In the genomic region with DNA sequence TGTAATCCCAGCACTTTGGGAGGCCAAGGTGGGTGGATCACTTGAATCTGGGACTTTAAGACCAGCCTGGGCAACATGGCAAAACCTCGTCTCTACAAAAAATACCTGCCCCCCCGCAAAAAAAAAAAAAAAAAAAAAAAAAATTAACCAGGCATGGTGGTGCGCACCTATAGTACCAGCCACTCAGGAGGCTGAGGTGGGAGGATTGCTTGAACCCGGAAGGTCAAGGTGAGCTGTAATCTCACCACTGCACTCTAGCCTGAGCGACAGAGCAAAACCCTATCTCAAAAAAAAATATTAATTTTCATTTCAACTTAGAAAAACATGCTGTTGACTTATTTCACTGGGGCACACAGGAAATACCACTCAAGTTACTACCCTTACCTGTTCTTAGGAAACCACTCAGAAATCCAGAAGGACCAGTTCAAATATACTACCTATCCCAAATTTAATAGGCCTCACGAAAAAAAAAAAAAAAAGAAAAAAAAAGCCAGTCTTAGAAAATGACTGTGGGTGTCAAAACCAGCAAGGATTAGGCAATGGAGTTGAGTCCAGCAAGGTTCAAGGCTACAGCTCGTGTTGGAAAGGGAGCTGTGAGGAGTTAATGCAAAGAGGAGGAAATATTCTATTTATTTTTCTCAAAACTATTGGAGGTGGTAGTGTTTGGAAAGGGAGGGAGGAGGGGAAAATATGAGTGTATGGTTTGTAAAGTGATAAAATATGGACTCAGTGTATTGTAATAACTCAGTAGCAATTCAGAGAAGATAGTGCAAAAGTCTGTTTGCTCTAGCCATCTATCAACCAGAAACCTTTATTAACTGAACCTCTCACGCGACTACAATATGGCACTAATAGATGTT, we compare ENCODE assay signal across 1 cellular context.
TF ChIP-seq lines count a peak whose summit lies in the region.

No MANE protein-coding gene starts in this region.

TF ChIP-seq in HepG2, 621 proteins besides CTCF, POLR2A, EP300 and RAD21 (continued from another document and continues in another):
- TF ChIP-seq KLF12 (CRISPR knock-in tag; IDR thresholded peaks at IDR 0.05; ENCODE audit: borderline replicate concordance) (peak; percentile 38; the same call in 1 of the 2 replicates), ZNF24 (IDR thresholded peaks at IDR 0.05) (no peak), ZC3H13 (CRISPR knock-in tag; IDR thresholded peaks at IDR 0.05) (no peak), FIP1L1 (IDR thresholded peaks at IDR 0.05; ENCODE audit: borderline replicate concordance, insufficient read depth, low read depth, low read length) (no peak), THAP11 (CRISPR knock-in tag; IDR thresholded peaks at IDR 0.05) (peak; percentile 68; the same call in 1 of the 2 replicates), HOXD1 (CRISPR knock-in tag; IDR thresholded peaks at IDR 0.05) (peak; percentile 87; the same call in 1 of the 2 replicates), MED1 (CRISPR knock-in tag; IDR thresholded peaks at IDR 0.05) (peak; percentile 97), ETV5 (CRISPR knock-in tag; IDR thresholded peaks at IDR 0.05; ENCODE audit: borderline replicate concordance) (peak; percentile 73; the same call in 1 of the 2 replicates), ZKSCAN5 (CRISPR knock-in tag; IDR thresholded peaks at IDR 0.05) (peak; percentile 97), ZNF12 (CRISPR knock-in tag; IDR thresholded peaks at IDR 0.05) (peak; percentile 80), ZNF556 (CRISPR knock-in tag; IDR thresholded peaks at IDR 0.05; ENCODE audit: borderline replicate concordance) (peak; percentile 86; the same call in 1 of the 2 replicates), ZSCAN31 (CRISPR knock-in tag; IDR thresholded peaks at IDR 0.05; ENCODE audit: low read depth) (no peak), ZNF570 (CRISPR knock-in tag; IDR thresholded peaks at IDR 0.05; ENCODE audit: borderline replicate concordance) (no peak)
- TF ChIP-seq, protein P1, sequence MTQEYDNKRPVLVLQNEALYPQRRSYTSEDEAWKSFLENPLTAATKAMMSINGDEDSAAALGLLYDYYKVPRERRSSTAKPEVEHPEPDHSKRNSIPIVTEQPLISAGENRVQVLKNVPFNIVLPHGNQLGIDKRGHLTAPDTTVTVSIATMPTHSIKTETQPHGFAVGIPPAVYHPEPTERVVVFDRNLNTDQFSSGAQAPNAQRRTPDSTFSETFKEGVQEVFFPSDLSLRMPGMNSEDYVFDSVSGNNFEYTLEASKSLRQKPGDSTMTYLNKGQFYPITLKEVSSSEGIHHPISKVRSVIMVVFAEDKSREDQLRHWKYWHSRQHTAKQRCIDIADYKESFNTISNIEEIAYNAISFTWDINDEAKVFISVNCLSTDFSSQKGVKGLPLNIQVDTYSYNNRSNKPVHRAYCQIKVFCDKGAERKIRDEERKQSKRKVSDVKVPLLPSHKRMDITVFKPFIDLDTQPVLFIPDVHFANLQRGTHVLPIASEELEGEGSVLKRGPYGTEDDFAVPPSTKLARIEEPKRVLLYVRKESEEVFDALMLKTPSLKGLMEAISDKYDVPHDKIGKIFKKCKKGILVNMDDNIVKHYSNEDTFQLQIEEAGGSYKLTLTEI (CRISPR knock-in tag; conservative IDR thresholded peaks at IDR 0.05) = no peak
- TF ChIP-seq, protein P2, sequence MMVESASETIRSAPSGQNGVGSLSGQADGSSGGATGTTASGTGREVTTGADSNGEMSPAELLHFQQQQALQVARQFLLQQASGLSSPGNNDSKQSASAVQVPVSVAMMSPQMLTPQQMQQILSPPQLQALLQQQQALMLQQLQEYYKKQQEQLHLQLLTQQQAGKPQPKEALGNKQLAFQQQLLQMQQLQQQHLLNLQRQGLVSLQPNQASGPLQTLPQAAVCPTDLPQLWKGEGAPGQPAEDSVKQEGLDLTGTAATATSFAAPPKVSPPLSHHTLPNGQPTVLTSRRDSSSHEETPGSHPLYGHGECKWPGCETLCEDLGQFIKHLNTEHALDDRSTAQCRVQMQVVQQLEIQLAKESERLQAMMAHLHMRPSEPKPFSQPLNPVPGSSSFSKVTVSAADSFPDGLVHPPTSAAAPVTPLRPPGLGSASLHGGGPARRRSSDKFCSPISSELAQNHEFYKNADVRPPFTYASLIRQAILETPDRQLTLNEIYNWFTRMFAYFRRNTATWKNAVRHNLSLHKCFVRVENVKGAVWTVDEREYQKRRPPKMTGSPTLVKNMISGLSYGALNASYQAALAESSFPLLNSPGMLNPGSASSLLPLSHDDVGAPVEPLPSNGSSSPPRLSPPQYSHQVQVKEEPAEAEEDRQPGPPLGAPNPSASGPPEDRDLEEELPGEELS (CRISPR knock-in tag; IDR thresholded peaks at IDR 0.05) = peak; percentile 93
- TF ChIP-seq, protein P3, sequence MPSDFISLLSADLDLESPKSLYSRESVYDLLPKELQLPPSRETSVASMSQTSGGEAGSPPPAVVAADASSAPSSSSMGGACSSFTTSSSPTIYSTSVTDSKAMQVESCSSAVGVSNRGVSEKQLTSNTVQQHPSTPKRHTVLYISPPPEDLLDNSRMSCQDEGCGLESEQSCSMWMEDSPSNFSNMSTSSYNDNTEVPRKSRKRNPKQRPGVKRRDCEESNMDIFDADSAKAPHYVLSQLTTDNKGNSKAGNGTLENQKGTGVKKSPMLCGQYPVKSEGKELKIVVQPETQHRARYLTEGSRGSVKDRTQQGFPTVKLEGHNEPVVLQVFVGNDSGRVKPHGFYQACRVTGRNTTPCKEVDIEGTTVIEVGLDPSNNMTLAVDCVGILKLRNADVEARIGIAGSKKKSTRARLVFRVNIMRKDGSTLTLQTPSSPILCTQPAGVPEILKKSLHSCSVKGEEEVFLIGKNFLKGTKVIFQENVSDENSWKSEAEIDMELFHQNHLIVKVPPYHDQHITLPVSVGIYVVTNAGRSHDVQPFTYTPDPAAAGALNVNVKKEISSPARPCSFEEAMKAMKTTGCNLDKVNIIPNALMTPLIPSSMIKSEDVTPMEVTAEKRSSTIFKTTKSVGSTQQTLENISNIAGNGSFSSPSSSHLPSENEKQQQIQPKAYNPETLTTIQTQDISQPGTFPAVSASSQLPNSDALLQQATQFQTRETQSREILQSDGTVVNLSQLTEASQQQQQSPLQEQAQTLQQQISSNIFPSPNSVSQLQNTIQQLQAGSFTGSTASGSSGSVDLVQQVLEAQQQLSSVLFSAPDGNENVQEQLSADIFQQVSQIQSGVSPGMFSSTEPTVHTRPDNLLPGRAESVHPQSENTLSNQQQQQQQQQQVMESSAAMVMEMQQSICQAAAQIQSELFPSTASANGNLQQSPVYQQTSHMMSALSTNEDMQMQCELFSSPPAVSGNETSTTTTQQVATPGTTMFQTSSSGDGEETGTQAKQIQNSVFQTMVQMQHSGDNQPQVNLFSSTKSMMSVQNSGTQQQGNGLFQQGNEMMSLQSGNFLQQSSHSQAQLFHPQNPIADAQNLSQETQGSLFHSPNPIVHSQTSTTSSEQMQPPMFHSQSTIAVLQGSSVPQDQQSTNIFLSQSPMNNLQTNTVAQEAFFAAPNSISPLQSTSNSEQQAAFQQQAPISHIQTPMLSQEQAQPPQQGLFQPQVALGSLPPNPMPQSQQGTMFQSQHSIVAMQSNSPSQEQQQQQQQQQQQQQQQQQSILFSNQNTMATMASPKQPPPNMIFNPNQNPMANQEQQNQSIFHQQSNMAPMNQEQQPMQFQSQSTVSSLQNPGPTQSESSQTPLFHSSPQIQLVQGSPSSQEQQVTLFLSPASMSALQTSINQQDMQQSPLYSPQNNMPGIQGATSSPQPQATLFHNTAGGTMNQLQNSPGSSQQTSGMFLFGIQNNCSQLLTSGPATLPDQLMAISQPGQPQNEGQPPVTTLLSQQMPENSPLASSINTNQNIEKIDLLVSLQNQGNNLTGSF (CRISPR knock-in tag; IDR thresholded peaks at IDR 0.05) = no peak
- TF ChIP-seq, protein P4, sequence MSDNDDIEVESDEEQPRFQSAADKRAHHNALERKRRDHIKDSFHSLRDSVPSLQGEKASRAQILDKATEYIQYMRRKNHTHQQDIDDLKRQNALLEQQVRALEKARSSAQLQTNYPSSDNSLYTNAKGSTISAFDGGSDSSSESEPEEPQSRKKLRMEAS (IDR thresholded peaks at IDR 0.05) = peak; percentile 73
- TF ChIP-seq, protein P5, sequence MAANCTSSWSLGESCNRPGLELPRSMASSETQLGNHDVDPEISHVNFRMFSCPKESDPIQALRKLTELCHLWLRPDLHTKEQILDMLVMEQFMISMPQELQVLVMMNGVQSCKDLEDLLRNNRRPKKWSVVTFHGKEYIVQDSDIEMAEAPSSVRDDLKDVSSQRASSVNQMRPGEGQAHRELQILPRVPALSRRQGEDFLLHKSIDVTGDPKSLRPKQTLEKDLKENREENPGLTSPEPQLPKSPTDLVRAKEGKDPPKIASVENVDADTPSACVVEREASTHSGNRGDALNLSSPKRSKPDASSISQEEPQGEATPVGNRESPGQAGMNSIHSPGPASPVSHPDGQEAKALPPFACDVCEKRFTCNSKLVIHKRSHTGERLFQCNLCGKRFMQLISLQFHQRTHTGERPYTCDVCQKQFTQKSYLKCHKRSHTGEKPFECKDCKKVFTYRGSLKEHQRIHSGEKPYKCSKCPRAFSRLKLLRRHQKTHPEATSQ (CRISPR knock-in tag; IDR thresholded peaks at IDR 0.05; ENCODE audit: borderline replicate concordance) = peak; percentile 54; the same call in 1 of the 2 replicates
- TF ChIP-seq, protein P6, sequence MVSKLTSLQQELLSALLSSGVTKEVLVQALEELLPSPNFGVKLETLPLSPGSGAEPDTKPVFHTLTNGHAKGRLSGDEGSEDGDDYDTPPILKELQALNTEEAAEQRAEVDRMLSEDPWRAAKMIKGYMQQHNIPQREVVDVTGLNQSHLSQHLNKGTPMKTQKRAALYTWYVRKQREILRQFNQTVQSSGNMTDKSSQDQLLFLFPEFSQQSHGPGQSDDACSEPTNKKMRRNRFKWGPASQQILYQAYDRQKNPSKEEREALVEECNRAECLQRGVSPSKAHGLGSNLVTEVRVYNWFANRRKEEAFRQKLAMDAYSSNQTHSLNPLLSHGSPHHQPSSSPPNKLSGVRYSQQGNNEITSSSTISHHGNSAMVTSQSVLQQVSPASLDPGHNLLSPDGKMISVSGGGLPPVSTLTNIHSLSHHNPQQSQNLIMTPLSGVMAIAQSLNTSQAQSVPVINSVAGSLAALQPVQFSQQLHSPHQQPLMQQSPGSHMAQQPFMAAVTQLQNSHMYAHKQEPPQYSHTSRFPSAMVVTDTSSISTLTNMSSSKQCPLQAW (CRISPR knock-in tag; IDR thresholded peaks at IDR 0.05) = 0 out of 2 replicates have a peak, but pooled peaks have one; percentile 49
- TF ChIP-seq, protein P7, sequence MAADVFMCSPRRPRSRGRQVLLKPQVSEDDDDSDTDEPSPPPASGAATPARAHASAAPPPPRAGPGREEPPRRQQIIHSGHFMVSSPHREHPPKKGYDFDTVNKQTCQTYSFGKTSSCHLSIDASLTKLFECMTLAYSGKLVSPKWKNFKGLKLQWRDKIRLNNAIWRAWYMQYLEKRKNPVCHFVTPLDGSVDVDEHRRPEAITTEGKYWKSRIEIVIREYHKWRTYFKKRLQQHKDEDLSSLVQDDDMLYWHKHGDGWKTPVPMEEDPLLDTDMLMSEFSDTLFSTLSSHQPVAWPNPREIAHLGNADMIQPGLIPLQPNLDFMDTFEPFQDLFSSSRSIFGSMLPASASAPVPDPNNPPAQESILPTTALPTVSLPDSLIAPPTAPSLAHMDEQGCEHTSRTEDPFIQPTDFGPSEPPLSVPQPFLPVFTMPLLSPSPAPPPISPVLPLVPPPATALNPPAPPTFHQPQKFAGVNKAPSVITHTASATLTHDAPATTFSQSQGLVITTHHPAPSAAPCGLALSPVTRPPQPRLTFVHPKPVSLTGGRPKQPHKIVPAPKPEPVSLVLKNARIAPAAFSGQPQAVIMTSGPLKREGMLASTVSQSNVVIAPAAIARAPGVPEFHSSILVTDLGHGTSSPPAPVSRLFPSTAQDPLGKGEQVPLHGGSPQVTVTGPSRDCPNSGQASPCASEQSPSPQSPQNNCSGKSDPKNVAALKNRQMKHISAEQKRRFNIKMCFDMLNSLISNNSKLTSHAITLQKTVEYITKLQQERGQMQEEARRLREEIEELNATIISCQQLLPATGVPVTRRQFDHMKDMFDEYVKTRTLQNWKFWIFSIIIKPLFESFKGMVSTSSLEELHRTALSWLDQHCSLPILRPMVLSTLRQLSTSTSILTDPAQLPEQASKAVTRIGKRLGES (CRISPR knock-in tag; IDR thresholded peaks at IDR 0.05; ENCODE audit: borderline replicate concordance) = no peak
- TF ChIP-seq, protein P8, sequence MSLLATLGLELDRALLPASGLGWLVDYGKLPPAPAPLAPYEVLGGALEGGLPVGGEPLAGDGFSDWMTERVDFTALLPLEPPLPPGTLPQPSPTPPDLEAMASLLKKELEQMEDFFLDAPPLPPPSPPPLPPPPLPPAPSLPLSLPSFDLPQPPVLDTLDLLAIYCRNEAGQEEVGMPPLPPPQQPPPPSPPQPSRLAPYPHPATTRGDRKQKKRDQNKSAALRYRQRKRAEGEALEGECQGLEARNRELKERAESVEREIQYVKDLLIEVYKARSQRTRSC (CRISPR knock-in tag; IDR thresholded peaks at IDR 0.05; ENCODE audit: low read depth) = no peak
- TF ChIP-seq, protein P9, sequence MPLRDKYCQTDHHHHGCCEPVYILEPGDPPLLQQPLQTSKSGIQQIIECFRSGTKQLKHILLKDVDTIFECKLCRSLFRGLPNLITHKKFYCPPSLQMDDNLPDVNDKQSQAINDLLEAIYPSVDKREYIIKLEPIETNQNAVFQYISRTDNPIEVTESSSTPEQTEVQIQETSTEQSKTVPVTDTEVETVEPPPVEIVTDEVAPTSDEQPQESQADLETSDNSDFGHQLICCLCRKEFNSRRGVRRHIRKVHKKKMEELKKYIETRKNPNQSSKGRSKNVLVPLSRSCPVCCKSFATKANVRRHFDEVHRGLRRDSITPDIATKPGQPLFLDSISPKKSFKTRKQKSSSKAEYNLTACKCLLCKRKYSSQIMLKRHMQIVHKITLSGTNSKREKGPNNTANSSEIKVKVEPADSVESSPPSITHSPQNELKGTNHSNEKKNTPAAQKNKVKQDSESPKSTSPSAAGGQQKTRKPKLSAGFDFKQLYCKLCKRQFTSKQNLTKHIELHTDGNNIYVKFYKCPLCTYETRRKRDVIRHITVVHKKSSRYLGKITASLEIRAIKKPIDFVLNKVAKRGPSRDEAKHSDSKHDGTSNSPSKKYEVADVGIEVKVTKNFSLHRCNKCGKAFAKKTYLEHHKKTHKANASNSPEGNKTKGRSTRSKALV (CRISPR knock-in tag; IDR thresholded peaks at IDR 0.05) = no peak
- TF ChIP-seq, protein P10, sequence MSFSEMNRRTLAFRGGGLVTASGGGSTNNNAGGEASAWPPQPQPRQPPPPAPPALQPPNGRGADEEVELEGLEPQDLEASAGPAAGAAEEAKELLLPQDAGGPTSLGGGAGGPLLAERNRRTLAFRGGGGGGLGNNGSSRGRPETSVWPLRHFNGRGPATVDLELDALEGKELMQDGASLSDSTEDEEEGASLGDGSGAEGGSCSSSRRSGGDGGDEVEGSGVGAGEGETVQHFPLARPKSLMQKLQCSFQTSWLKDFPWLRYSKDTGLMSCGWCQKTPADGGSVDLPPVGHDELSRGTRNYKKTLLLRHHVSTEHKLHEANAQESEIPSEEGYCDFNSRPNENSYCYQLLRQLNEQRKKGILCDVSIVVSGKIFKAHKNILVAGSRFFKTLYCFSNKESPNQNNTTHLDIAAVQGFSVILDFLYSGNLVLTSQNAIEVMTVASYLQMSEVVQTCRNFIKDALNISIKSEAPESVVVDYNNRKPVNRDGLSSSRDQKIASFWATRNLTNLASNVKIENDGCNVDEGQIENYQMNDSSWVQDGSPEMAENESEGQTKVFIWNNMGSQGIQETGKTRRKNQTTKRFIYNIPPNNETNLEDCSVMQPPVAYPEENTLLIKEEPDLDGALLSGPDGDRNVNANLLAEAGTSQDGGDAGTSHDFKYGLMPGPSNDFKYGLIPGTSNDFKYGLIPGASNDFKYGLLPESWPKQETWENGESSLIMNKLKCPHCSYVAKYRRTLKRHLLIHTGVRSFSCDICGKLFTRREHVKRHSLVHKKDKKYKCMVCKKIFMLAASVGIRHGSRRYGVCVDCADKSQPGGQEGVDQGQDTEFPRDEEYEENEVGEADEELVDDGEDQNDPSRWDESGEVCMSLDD (CRISPR knock-in tag; IDR thresholded peaks at IDR 0.05; ENCODE audit: borderline replicate concordance) = no peak
